In genomic region chrX:9337056-9337455, GRCh38 we compare ENCODE assay signal across 13 cellular contexts.
DNase-seq lines count a peak whose midpoint lies in the region; FAIRE-seq and TF ChIP-seq lines count a peak whose summit lies in the region.
"Had no signal": no experiment of that assay in that cellular context is flagged by ENCODE, and none has a peak within 500 bp of the region (broad histone marks: within the 10 kb centered on the region; RNA-seq: fewer than 3 reads in every experiment).

No MANE protein-coding gene starts in this region.

- H3K9ac ChIP-seq in mammary epithelial cell (ENCODE audit: insufficient read depth, low read length), result no peak overlapping the region

- POLR2A ChIA-PET in MCF 10A (lab: Yijun Ruan, JAX), result interaction anchor here (0.7 kb wide), 1 partner anchor 13 kb away, joined by 3 read pairs; no protein-coding TSS in a partner anchor

- no peak overlapping the region for H3K4me2 ChIP-seq in mammary epithelial cell (ENCODE audit: insufficient read depth, low read depth, low read length)

- no peaks in the 10 kb centered on the region for H3K9me3 Mint-ChIP-seq in MCF 10A (ENCODE audit: unreplicated experiment)

- FAIRE-seq in H54 (lab: Jason Lieb, UNC), result no peak

- no peak overlapping the region for H3K27ac ChIP-seq in mammary epithelial cell (ENCODE audit: insufficient read depth, low read depth, low read length)
- peak overlapping the region; percentile 30 for H3K27ac ChIP-seq in angular gyrus (ENCODE audit: low read depth, low read length)
- H3K27ac ChIP-seq: breast epithelium, prostate gland, tibial artery had no signal

- whole genome bisulfite sequencing in mammary epithelial cell (ENCODE audit: low coverage, missing lambda C conversion rate), result 82% methylated on average over 5 of the region's 5 CpGs

- H3K4me1 ChIP-seq in mammary epithelial cell (ENCODE audit: insufficient read depth, low read length), result no peaks in the 10 kb centered on the region
- H3K4me1 ChIP-seq: breast epithelium, prostate gland had no signal

- H3K79me2 ChIP-seq in mammary epithelial cell (ENCODE audit: insufficient read depth, low read length), result no peaks in the 10 kb centered on the region

- H2AFZ ChIP-seq in mammary epithelial cell (ENCODE audit: low read depth, low read length), result no peak overlapping the region

- H3K9me3 ChIP-seq in mammary epithelial cell (replicated peaks; ENCODE audit: insufficient read depth, low read length), result peaks cover 3% of the 10 kb centered on the region
- H3K9me3 ChIP-seq: breast epithelium, prostate gland, tibial artery had no signal

- peaks cover 5% of the 10 kb centered on the region for H3K4me1 Mint-ChIP-seq in MCF 10A (ENCODE audit: insufficient read depth, unreplicated experiment)

- H3K36me3 Mint-ChIP-seq in MCF 10A (ENCODE audit: insufficient read depth, unreplicated experiment), result no peaks in the 10 kb centered on the region

- TF ChIP-seq POLR2A in H54 (IDR thresholded peaks at IDR 0.05; ENCODE audit: low read depth, low read length), result no peak

- DNase-seq in MCF 10A (ENCODE audit: unreplicated experiment) (peak; percentile 39), mammary epithelial cell (no peak), iris pigment epithelial cell (ENCODE audit: low read depth) (peak; percentile 73), superior temporal gyrus (ENCODE audit: extremely low spot score) (peak; percentile 77), H54 (ENCODE audit: insufficient read length, low spot score) (no peak), kidney glomerular epithelial cell (lab: John Stamatoyannopoulos, UW) (no peak), NCI-H774 (lab: John Stamatoyannopoulos, UW) (no peak)
- DNase-seq: activated T-cell treated with anti-CD3 and anti-CD28 coated beads, Interleukin-2, amount 50 U/mL, for 48 hours; SHP77 had no signal

- H4K20me1 ChIP-seq in mammary epithelial cell (ENCODE audit: insufficient read depth, low read length), result no peaks in the 10 kb centered on the region

- peaks cover 12% of the 10 kb centered on the region for H3K27me3 Mint-ChIP-seq in MCF 10A (ENCODE audit: insufficient read depth, unreplicated experiment)

- no peak overlapping the region for H3K27ac Mint-ChIP-seq in MCF 10A (ENCODE audit: low read depth, unreplicated experiment)

- TF ChIP-seq CTCF in MCF 10A (IDR thresholded peaks at IDR 0.05; ENCODE audit: unreplicated experiment) (no peak), mammary epithelial cell (conservative IDR thresholded peaks at IDR 0.05 in 1 of 2, IDR thresholded peaks at IDR 0.05 in 1 of 2; ENCODE audit: extremely low read depth in 1 of 2, insufficient read depth in 1 of 2, low read depth in 1 of 2, low read length in 2 of 2) (no peak)

- dilution Hi-C loops in mammary epithelial cell (cut with HindIII; ENCODE audit: low sequenced_read_pairs), result no loop called here

- intact Hi-C loops in MCF 10A (cut with micrococcal nuclease) (no loop called here), mammary epithelial cell (cut with micrococcal nuclease) (no loop called here)

- H3K4me3 Mint-ChIP-seq in MCF 10A (ENCODE audit: unreplicated experiment), result no peak overlapping the region

- H3K27me3 ChIP-seq in mammary epithelial cell (ENCODE audit: insufficient read depth, low read length), result no peaks in the 10 kb centered on the region
- H3K27me3 ChIP-seq: tibial artery had no signal

- no peaks in the 10 kb centered on the region for H3K36me3 ChIP-seq in mammary epithelial cell (ENCODE audit: insufficient read depth, low read length)
- H3K36me3 ChIP-seq: breast epithelium, prostate gland, tibial artery had no signal

- H3K4me3 ChIP-seq in mammary epithelial cell (replicated peaks in 1 of 3; ENCODE audit: insufficient read depth in 1 of 3, low read depth in 2 of 3, low read length in 3 of 3), result no peak overlapping the region
- H3K4me3 ChIP-seq: breast epithelium, prostate gland, tibial artery had no signal

- in situ Hi-C loops in mammary epithelial cell (cut with MboI; ENCODE audit: low sequenced_read_pairs in 2 of 2), result no loop called here

- CTCF ChIA-PET in MCF 10A (lab: Yijun Ruan, JAX), result interaction anchor here (0.6 to 0.7 kb wide), 3 partner anchors 368 to 1438 kb away, joined by 3 read pairs; no protein-coding TSS in a partner anchor
- CTCF ChIA-PET in mammary epithelial cell (lab: Charles Lee; ENCODE audit: low non-redundant PET), result no interaction called here

- BruUV-seq in MCF 10A (replicated peaks; lab: Mats Ljungman, UMichigan) (no TSS peak), mammary epithelial cell (replicated peaks; lab: Mats Ljungman, UMichigan) (no TSS peak)

Comparison
In these comparisons a context has a peak if more than half of its experiments do, and no peak if none do; other contexts are left out.
1. DNase-seq: peak in MCF 10A (single experiment), iris pigment epithelial cell (single experiment) and superior temporal gyrus (single experiment); none in mammary epithelial cell (single experiment), H54 (single experiment), kidney glomerular epithelial cell (single experiment) and NCI-H774 (single experiment).